24 cellular contexts compared by ENCODE assay signal in genomic region chr9:96596601-96597111, GRCh38.
"Had no signal": no experiment of that assay in that cellular context is flagged by ENCODE, and none has a peak within 500 bp of the region (broad histone marks: within the 10 kb centered on the region; RNA-seq: fewer than 3 reads in every experiment).

No MANE protein-coding gene starts in this region.

- ATAC-seq: effector memory CD8-positive, alpha-beta T cell; gastrocnemius medialis; heart right ventricle; left lung; lower lobe of right lung; natural killer cell treated with Interleukin-12 subunit alpha and Interleukin-12 subunit beta and Interleukin-15 and Interleukin-18, amount 100 ng/mL, for 72 hours; psoas muscle; sciatic nerve; stimulated activated memory B cell treated with anti-CD40 and anti-IgM and Interleukin-4, amounts not matched to agents 10 μg/mL and 1 μg/mL and 100 μg/mL, for 72 hours had no signal

- H3K9ac ChIP-seq: parathyroid adenoma had no signal

- H3K9me3 ChIP-seq: esophagus muscularis mucosa, gastrocnemius medialis, left lung, lower lobe of right lung, psoas muscle, spleen, tibial artery, upper lobe of left lung, uterus had no signal

- H3K4me3 ChIP-seq: esophagus muscularis mucosa, gastrocnemius medialis, heart right ventricle, left lung, lower lobe of right lung, psoas muscle, spleen, tibial artery, upper lobe of left lung, uterus had no signal

- H3K36me3 ChIP-seq: esophagus muscularis mucosa, gastrocnemius medialis, heart right ventricle, left lung, lower lobe of right lung, spleen, tibial artery, upper lobe of left lung, uterus had no signal

- DNase-seq: effector memory CD8-positive, alpha-beta T cell; gastrocnemius medialis; heart right ventricle; hypothalamus; left lung; lower lobe of right lung; midbrain; occipital lobe; psoas muscle; retina; spleen; stimulated activated CD4-positive, alpha-beta T cell treated with anti-CD3 and anti-CD28 coated beads, Interleukin-15, amount 100 ng/mL, for 24 hours; stimulated activated CD4-positive, alpha-beta T cell treated with anti-CD3 and anti-CD28 coated beads, Interleukin-1b, Interleukin-23, amount 100 ng/mL, for 48 hours; stimulated activated CD4-positive, alpha-beta T cell treated with anti-CD3 and anti-CD28 coated beads, Interleukin-4, amount 100 ng/mL, for 24 hours; tibial artery; upper lobe of left lung; uterus had no signal

- H3K4me1 ChIP-seq: esophagus muscularis mucosa, gastrocnemius medialis, heart right ventricle, left lung, lower lobe of right lung, parathyroid adenoma, psoas muscle, spleen, tibial artery, uterus had no signal

- FAIRE-seq: islet of Langerhans had no signal

- H2AFZ ChIP-seq: parathyroid adenoma had no signal

- H3K27me3 ChIP-seq: esophagus muscularis mucosa, gastrocnemius medialis, heart right ventricle, left lung, tibial artery, upper lobe of left lung, uterus had no signal

- H3K27ac ChIP-seq: epithelial cell of prostate, esophagus muscularis mucosa, gastrocnemius medialis, heart right ventricle, left lung, lower lobe of right lung, parathyroid adenoma, psoas muscle, spleen, tibial artery, upper lobe of left lung, uterus had no signal
